ENCODE assay signal across 25 cellular contexts in genomic region chr1:24763671-24764070, GRCh38.
"Had no signal": no experiment of that assay in that cellular context is flagged by ENCODE, and none has a peak within 500 bp of the region (broad histone marks: within the 10 kb centered on the region; RNA-seq: fewer than 3 reads in every experiment).

No MANE protein-coding gene starts in this region.

- H3K9me3 ChIP-seq: Peyer's patch, SJCRH30 had no signal

- ATAC-seq: activated CD8-positive, alpha-beta memory T cell treated with anti-CD3 and anti-CD28 coated beads, Interleukin-2, amount 10 ng/mL, durations not matched to agents 7 days and 5 days; activated naive CD4-positive, alpha-beta T cell treated with anti-CD3 and anti-CD28 coated beads, Interleukin-2, amount 50 U/mL, for 72 hours; activated naive CD8-positive, alpha-beta T cell treated with anti-CD3 and anti-CD28 coated beads, Interleukin-2, amount 50 U/mL, for 24 hours; T-helper 17 cell had no signal

- H3K27me3 ChIP-seq: Peyer's patch, SJCRH30 had no signal

- DNase-seq: activated B cell treated with CpG ODN at 0.5 μM for 24 hours; activated CD4-positive, alpha-beta T cell treated with anti-CD3 and anti-CD28 coated beads for 1 hour; activated CD4-positive, alpha-beta T cell treated with anti-CD3 and anti-CD28 coated beads, Interleukin-2, amount 10 ng/mL, durations not matched to agents 24 days and 14 days; activated CD4-positive, alpha-beta T cell treated with anti-CD3 and anti-CD28 coated beads, Interleukin-2, amount 50 U/mL, for 48 hours; activated CD8-positive, alpha-beta memory T cell treated with anti-CD3 and anti-CD28 coated beads, Interleukin-2, amount 10 ng/mL, durations not matched to agents 7 days and 5 days; activated effector memory CD4-positive, alpha-beta T cell treated with anti-CD3 and anti-CD28 coated beads, Interleukin-2, amount 50 U/mL, for 16 hours; activated naive CD4-positive, alpha-beta T cell treated with Interleukin-2 at 50 U/mL for 16 hours; activated naive CD8-positive, alpha-beta T cell treated with anti-CD3 and anti-CD28 coated beads, Interleukin-2, amount 50 U/mL, for 24 hours; activated T-cell treated with anti-CD3 and anti-CD28 coated beads, Interleukin-2, amount 50 U/mL, for 24 hours; amygdala; Kasumi-1; KBM-7; NCI-H1105 treated with DMSO at 0.1 percent for 48 hours; NCI-H146; NCI-H2029; NCI-H2107; NCI-H2171 treated with DMSO at 0.1 percent for 48 hours; NCI-H446; NCI-H524; Peyer's patch; Right ventricle myocardium superior; SJCRH30; T-helper 17 cell; T-helper 9 cell had no signal

- H3K4me3 ChIP-seq: Peyer's patch, SJCRH30 had no signal

- H3K27ac ChIP-seq: SJCRH30 had no signal

- H3K36me3 ChIP-seq: Peyer's patch, SJCRH30 had no signal
